ENCODE assay signal across 16 cellular contexts in genomic region chr7:3495530-3495929, GRCh38.
"Had no signal": no experiment of that assay in that cellular context is flagged by ENCODE, and none has a peak within 500 bp of the region (broad histone marks: within the 10 kb centered on the region; RNA-seq: fewer than 3 reads in every experiment).

No MANE protein-coding gene starts in this region.

- ATAC-seq: foreskin keratinocyte; left lobe of liver; stimulated activated effector memory CD8-positive, alpha-beta T cell treated with anti-CD3 and anti-CD28 coated beads, Interleukin-12 subunit alpha, Interleukin-12 subunit beta, amount 100 ng/mL, for 72 hours had no signal

- H3K27ac ChIP-seq: ascending aorta, breast epithelium, foreskin keratinocyte, thoracic aorta had no signal

- H3K27me3 Mint-ChIP-seq: activated CD4-positive, alpha-beta memory T cell treated with anti-CD3 and anti-CD28 coated beads for 36 hours; activated CD4-positive, alpha-beta T cell treated with anti-CD3 and anti-CD28 coated beads for 36 hours; activated naive CD4-positive, alpha-beta T cell treated with anti-CD3 and anti-CD28 coated beads, Interleukin-2, amount 10 ng/mL, durations not matched to agents 7 days and 5 days; activated T-cell treated with anti-CD3 and anti-CD28 coated beads, Interleukin-2, amount 50 U/mL, for 24 hours had no signal

- H3K4me3 Mint-ChIP-seq: activated CD4-positive, alpha-beta memory T cell treated with anti-CD3 and anti-CD28 coated beads for 36 hours; activated CD4-positive, alpha-beta T cell treated with anti-CD3 and anti-CD28 coated beads for 36 hours; activated naive CD4-positive, alpha-beta T cell treated with anti-CD3 and anti-CD28 coated beads, Interleukin-2, amount 10 ng/mL, durations not matched to agents 7 days and 5 days; activated T-cell treated with anti-CD3 and anti-CD28 coated beads, Interleukin-2, amount 50 U/mL, for 24 hours; nephron; stimulated activated effector memory CD8-positive, alpha-beta T cell treated with anti-CD3 and anti-CD28 coated beads, Interleukin-12 subunit alpha, Interleukin-12 subunit beta, amount 100 ng/mL, for 72 hours had no signal

- H3K36me3 ChIP-seq: ascending aorta, breast epithelium, thoracic aorta had no signal

- DNase-seq: activated naive CD4-positive, alpha-beta T cell treated with anti-CD3 and anti-CD28 coated beads, Interleukin-2, amount 10 ng/mL, durations not matched to agents 7 days and 5 days; activated T-cell treated with anti-CD3 and anti-CD28 coated beads, Interleukin-2, amount 50 U/mL, for 24 hours; foreskin keratinocyte; islet precursor cell; mesenchymal stem cell; stimulated activated CD4-positive, alpha-beta T cell treated with anti-CD3 and anti-CD28 coated beads, Interleukin-12 subunit alpha, Interleukin-12 subunit beta, amount 100 ng/mL, for 4 hours; stimulated activated CD4-positive, alpha-beta T cell treated with anti-CD3 and anti-CD28 coated beads, Interleukin-2, amount 100 ng/mL, for 24 hours; T-helper 2 cell had no signal

- H3K4me1 ChIP-seq: breast epithelium had no signal

- H3K27me3 ChIP-seq: ascending aorta, breast epithelium, foreskin keratinocyte had no signal

- H3K36me3 Mint-ChIP-seq: activated naive CD4-positive, alpha-beta T cell treated with anti-CD3 and anti-CD28 coated beads, Interleukin-2, amount 10 ng/mL, durations not matched to agents 7 days and 5 days; stimulated activated effector memory CD8-positive, alpha-beta T cell treated with anti-CD3 and anti-CD28 coated beads, Interleukin-12 subunit alpha, Interleukin-12 subunit beta, amount 100 ng/mL, for 72 hours had no signal

- H3K27ac Mint-ChIP-seq: activated CD4-positive, alpha-beta T cell treated with anti-CD3 and anti-CD28 coated beads for 36 hours; activated naive CD4-positive, alpha-beta T cell treated with anti-CD3 and anti-CD28 coated beads, Interleukin-2, amount 10 ng/mL, durations not matched to agents 7 days and 5 days; stimulated activated effector memory CD8-positive, alpha-beta T cell treated with anti-CD3 and anti-CD28 coated beads, Interleukin-12 subunit alpha, Interleukin-12 subunit beta, amount 100 ng/mL, for 72 hours had no signal

- H3K4me1 Mint-ChIP-seq: stimulated activated effector memory CD8-positive, alpha-beta T cell treated with anti-CD3 and anti-CD28 coated beads, Interleukin-12 subunit alpha, Interleukin-12 subunit beta, amount 100 ng/mL, for 72 hours had no signal

- H3K4me3 ChIP-seq: ascending aorta, breast epithelium, thoracic aorta had no signal
